ENCODE assay signal across 23 cellular contexts in the genomic region with DNA sequence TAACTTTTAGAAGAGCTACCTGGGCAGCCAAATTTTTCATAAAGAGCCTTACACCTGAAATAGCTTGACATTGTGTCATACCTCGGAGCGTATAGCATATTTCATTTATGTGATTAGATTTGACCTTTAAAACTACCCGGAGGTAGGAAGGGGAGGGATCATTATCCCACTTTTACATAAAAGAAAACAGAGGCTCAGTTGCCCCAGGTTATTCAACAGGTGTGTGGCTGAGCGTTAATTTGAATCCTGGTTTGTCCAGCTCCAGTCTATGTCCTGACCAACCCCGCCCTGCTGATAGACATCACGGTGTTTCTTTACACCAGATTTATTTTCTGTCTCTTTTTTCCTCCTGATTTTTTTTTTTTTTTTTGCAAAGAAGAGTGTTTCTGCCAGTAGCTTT. TPM values are rescaled to one million over a fixed set of nuclear protein-coding genes. Genes with fewer than 3 reads are reported as not detected.
DNase-seq lines count a peak whose midpoint lies in the region; ATAC-seq and TF ChIP-seq lines count a peak whose summit lies in the region.
"Had no signal": no experiment of that assay in that cellular context is flagged by ENCODE, and none has a peak within 500 bp of the region (broad histone marks: within the 10 kb centered on the region; RNA-seq: fewer than 3 reads in every experiment).

No MANE protein-coding gene starts in this region.

- H3K4me1 ChIP-seq in GM23338 (ENCODE audit: insufficient read depth) (peaks cover 70% of the 10 kb centered on the region), esophagus muscularis mucosa (peaks cover 41 to 91% (median 87%) of the 10 kb centered on the region in 4 donors), sigmoid colon (peaks cover 0 to 92% (median 68%) of the 10 kb centered on the region in 4 donors)

- no peak for TF ChIP-seq POLR2A in esophagus muscularis mucosa (IDR thresholded peaks at IDR 0.05; ENCODE audit: low read depth)
- no peak for TF ChIP-seq POLR2A in sigmoid colon (IDR thresholded peaks at IDR 0.05)

- H2AFZ ChIP-seq in GM23338 = no peak overlapping the region

- H3K9me3 Mint-ChIP-seq in GM23338 = no peaks in the 10 kb centered on the region
- H3K9me3 Mint-ChIP-seq in activated T-cell treated with anti-CD3 and anti-CD28 coated beads, Interleukin-2, amount 50 U/mL, for 4 hours = peaks cover 4% of the 10 kb centered on the region
- H3K9me3 Mint-ChIP-seq: immature natural killer cell, memory B cell had no signal

- H3K36me3 ChIP-seq in GM23338 (ENCODE audit: insufficient read depth) = no peaks in the 10 kb centered on the region
- H3K36me3 ChIP-seq in esophagus muscularis mucosa = peaks cover 0 to 19% (median 5%) of the 10 kb centered on the region in 4 donors
- H3K36me3 ChIP-seq in sigmoid colon = peaks cover 0 to 19% (median 0%) of the 10 kb centered on the region in 4 donors
- H3K36me3 ChIP-seq: gastrocnemius medialis had no signal

- H3F3A ChIP-seq in GM23338 (replicated peaks; ENCODE audit: low read depth) = no peaks in the 10 kb centered on the region

- H3K4me3 ChIP-seq in GM23338 = no peak overlapping the region
- H3K4me3 ChIP-seq in esophagus muscularis mucosa = no peak overlapping the region
- no peak overlapping the region for H3K4me3 ChIP-seq in sigmoid colon
- H3K4me3 ChIP-seq: gastrocnemius medialis had no signal

- H3K27me3 Mint-ChIP-seq in GM23338 (ENCODE audit: insufficient read depth, low read depth, poor library complexity) = peaks cover 3% of the 10 kb centered on the region
- H3K27me3 Mint-ChIP-seq in activated T-cell treated with anti-CD3 and anti-CD28 coated beads, Interleukin-2, amount 50 U/mL, for 4 hours (ENCODE audit: low read depth) = no peaks in the 10 kb centered on the region
- H3K27me3 Mint-ChIP-seq: activated CD4-positive, alpha-beta T cell treated with anti-CD3 and anti-CD28 coated beads for 36 hours; activated naive CD8-positive, alpha-beta T cell; memory B cell had no signal

- H3K9me3 ChIP-seq in esophagus muscularis mucosa (no peaks in the 10 kb centered on the region), sigmoid colon (no peaks in the 10 kb centered on the region)
- H3K9me3 ChIP-seq: gastrocnemius medialis had no signal

- no peak for ATAC-seq in GM23338
- ATAC-seq in activated T-cell treated with anti-CD3 and anti-CD28 coated beads, Interleukin-2, amount 50 U/mL, for 4 hours = no peak
- ATAC-seq: activated CD4-positive, alpha-beta T cell treated with anti-CD3 and anti-CD28 coated beads for 36 hours; gastrocnemius medialis had no signal

- intact Hi-C loops in esophagus muscularis mucosa (cut with DNase I) (no loop called here), sigmoid colon (cut with DNase I) (no loop called here)

- H3K4me3 Mint-ChIP-seq in GM23338 = no peak overlapping the region
- H3K4me3 Mint-ChIP-seq in activated T-cell treated with anti-CD3 and anti-CD28 coated beads, Interleukin-2, amount 50 U/mL, for 4 hours = no peak overlapping the region
- H3K4me3 Mint-ChIP-seq: activated CD4-positive, alpha-beta T cell treated with anti-CD3 and anti-CD28 coated beads for 36 hours; activated naive CD8-positive, alpha-beta T cell; immature natural killer cell; memory B cell had no signal

- no peak overlapping the region for H3K4me2 ChIP-seq in GM23338
- H3K4me2 ChIP-seq: KMS-11 had no signal

- no peak for TF ChIP-seq CTCF in GM23338 (conservative IDR thresholded peaks at IDR 0.05; ENCODE audit: low read depth in 2 of 2)
- TF ChIP-seq CTCF in esophagus muscularis mucosa (IDR thresholded peaks at IDR 0.05) = no peak
- TF ChIP-seq CTCF in sigmoid colon (IDR thresholded peaks at IDR 0.05) = no peak

- no peak overlapping the region for H3K27ac ChIP-seq in GM23338 (ENCODE audit: low read depth)
- peak overlapping the region; percentile 54 to 72 (median 67) for H3K27ac ChIP-seq in esophagus muscularis mucosa (replicated peaks in 1 of 4)
- H3K27ac ChIP-seq in sigmoid colon = peak overlapping the region in 3 of 4 donors; percentile 33 to 83 (median 72)
- H3K27ac ChIP-seq: KMS-11 had no signal

- peaks cover 80% of the 10 kb centered on the region for H3K4me1 Mint-ChIP-seq in GM23338
- no peaks in the 10 kb centered on the region for H3K4me1 Mint-ChIP-seq in activated T-cell treated with anti-CD3 and anti-CD28 coated beads, Interleukin-2, amount 50 U/mL, for 4 hours (ENCODE audit: low read depth)
- H3K4me1 Mint-ChIP-seq: activated CD4-positive, alpha-beta T cell treated with anti-CD3 and anti-CD28 coated beads for 36 hours; immature natural killer cell; memory B cell had no signal

- DNase-seq in GM23338 (ENCODE audit: low spot score) = no peak
- DNase-seq in NCI-H146 (lab: John Stamatoyannopoulos, UW) = peak; percentile 58
- DNase-seq in esophagus muscularis mucosa (ENCODE audit: extremely low spot score) = no peak
- no peak for DNase-seq in sigmoid colon
- DNase-seq in MV-4-11 (lab: John Stamatoyannopoulos, UW) = no peak
- DNase-seq in superior temporal gyrus (ENCODE audit: extremely low spot score) = no peak
- DNase-seq in activated T-cell treated with anti-CD3 and anti-CD28 coated beads, Interleukin-2, amount 50 U/mL, for 4 hours = no peak
- DNase-seq: activated CD4-positive, alpha-beta T cell treated with anti-CD3 and anti-CD28 coated beads for 36 hours; activated effector memory CD4-positive, alpha-beta T cell treated with Interleukin-2 at 50 U/mL for 16 hours; activated T-cell treated with anti-CD3 and anti-CD28 coated beads for 4 hours; C1 segment of cervical spinal cord; dermis blood vessel endothelial cell; DND-41; gastrocnemius medialis; hippocampal formation; immature natural killer cell; NCI-H1694 treated with DMSO at 0.1 percent for 48 hours; NCI-H226; T-helper 2 cell; trophoblast cell had no signal

- H3K36me3 Mint-ChIP-seq in GM23338 (ENCODE audit: low read depth) = peaks cover 23% of the 10 kb centered on the region
- H3K36me3 Mint-ChIP-seq in activated T-cell treated with anti-CD3 and anti-CD28 coated beads, Interleukin-2, amount 50 U/mL, for 4 hours (ENCODE audit: insufficient read depth) = no peaks in the 10 kb centered on the region
- H3K36me3 Mint-ChIP-seq: activated naive CD8-positive, alpha-beta T cell; immature natural killer cell; memory B cell had no signal

- H3K79me2 ChIP-seq in GM23338 (replicated peaks; ENCODE audit: insufficient read depth) = peaks cover 80% of the 10 kb centered on the region

- peak overlapping the region; percentile 28; the same call in 1 of the 2 replicates for H3K27ac Mint-ChIP-seq in GM23338
- H3K27ac Mint-ChIP-seq: activated CD4-positive, alpha-beta T cell treated with anti-CD3 and anti-CD28 coated beads for 36 hours; activated naive CD8-positive, alpha-beta T cell; immature natural killer cell; memory B cell had no signal

- H3K27me3 ChIP-seq in GM23338 (ENCODE audit: insufficient read depth) (no peaks in the 10 kb centered on the region), esophagus muscularis mucosa (no peaks in the 10 kb centered on the region), sigmoid colon (no peaks in the 10 kb centered on the region)
- H3K27me3 ChIP-seq: gastrocnemius medialis had no signal

- TF ChIP-seq EP300 in esophagus muscularis mucosa (IDR thresholded peaks at IDR 0.05) (no peak), sigmoid colon (IDR thresholded peaks at IDR 0.05) (no peak)

- peaks cover 22% of the 10 kb centered on the region for H4K20me1 ChIP-seq in GM23338 (replicated peaks; ENCODE audit: insufficient read depth)

- 80% methylated on average over 6 of the region's 6 CpGs for WGBS in esophagus muscularis mucosa
- WGBS in sigmoid colon, 2 donors = 24 to 71% methylated on average over 6 of the region's 6 CpGs

- H3K9me2 ChIP-seq in GM23338 (ENCODE audit: insufficient read depth) = no peaks in the 10 kb centered on the region

TF ChIP-seq in GM23338, 12 proteins besides CTCF, POLR2A, EP300 and RAD21 (continues in another document):
- TF ChIP-seq CREB1 (CRISPR knock-in tag; IDR thresholded peaks at IDR 0.05; ENCODE audit: low read depth) (no peak), ZNF114 (CRISPR knock-in tag; IDR thresholded peaks at IDR 0.05) (no peak)
- TF ChIP-seq, protein P1, sequence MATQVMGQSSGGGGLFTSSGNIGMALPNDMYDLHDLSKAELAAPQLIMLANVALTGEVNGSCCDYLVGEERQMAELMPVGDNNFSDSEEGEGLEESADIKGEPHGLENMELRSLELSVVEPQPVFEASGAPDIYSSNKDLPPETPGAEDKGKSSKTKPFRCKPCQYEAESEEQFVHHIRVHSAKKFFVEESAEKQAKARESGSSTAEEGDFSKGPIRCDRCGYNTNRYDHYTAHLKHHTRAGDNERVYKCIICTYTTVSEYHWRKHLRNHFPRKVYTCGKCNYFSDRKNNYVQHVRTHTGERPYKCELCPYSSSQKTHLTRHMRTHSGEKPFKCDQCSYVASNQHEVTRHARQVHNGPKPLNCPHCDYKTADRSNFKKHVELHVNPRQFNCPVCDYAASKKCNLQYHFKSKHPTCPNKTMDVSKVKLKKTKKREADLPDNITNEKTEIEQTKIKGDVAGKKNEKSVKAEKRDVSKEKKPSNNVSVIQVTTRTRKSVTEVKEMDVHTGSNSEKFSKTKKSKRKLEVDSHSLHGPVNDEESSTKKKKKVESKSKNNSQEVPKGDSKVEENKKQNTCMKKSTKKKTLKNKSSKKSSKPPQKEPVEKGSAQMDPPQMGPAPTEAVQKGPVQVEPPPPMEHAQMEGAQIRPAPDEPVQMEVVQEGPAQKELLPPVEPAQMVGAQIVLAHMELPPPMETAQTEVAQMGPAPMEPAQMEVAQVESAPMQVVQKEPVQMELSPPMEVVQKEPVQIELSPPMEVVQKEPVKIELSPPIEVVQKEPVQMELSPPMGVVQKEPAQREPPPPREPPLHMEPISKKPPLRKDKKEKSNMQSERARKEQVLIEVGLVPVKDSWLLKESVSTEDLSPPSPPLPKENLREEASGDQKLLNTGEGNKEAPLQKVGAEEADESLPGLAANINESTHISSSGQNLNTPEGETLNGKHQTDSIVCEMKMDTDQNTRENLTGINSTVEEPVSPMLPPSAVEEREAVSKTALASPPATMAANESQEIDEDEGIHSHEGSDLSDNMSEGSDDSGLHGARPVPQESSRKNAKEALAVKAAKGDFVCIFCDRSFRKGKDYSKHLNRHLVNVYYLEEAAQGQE (IDR thresholded peaks at IDR 0.05; ENCODE audit: unreplicated experiment) = no peak

RNA-seq across cellular contexts. Expression of gene PBX1, which starts 39.7 kb away (rescaled TPM):
- total RNA-seq in GM23338 (2014; rRNA removed; shearing (Covaris generic)) = 84.2 and 104 TPM in 2 replicates
- polyA plus RNA-seq in GM23338 (2016; fragmentation: Nextera tagmentation; extraction: Ambion mirVana) (39.3 and 40.0 TPM in 2 replicates), sigmoid colon (10 to 100 TPM in 2 of 3 donors, 1 to 10 TPM in 1; 6.7 to 18.0 (median 11.4) TPM)
- total RNA-seq in esophagus muscularis mucosa (100 to 1,000 TPM in 2 of 4 donors, 10 to 100 TPM in 2; 89.6 to 138 (median 112) TPM), sigmoid colon (100 to 1,000 TPM; 118 to 168 (median 161) TPM)
- total RNA-seq in activated T-cell treated with anti-CD3 and anti-CD28 coated beads, Interleukin-2, amount 50 U/mL, for 4 hours = under 1 TPM; 0.41 to 0.48 (median 0.47) TPM

Comparison
In these comparisons a context has a peak if more than half of its experiments do, and no peak if none do; other contexts are left out.
1. RNA of gene PBX1, which starts 39.7 kb away (total RNA-seq): 118 to 168 TPM in sigmoid colon, 89.6 to 138 TPM in esophagus muscularis mucosa and 84.2 to 104 TPM in GM23338; 0.41 to 0.48 TPM in activated T-cell treated with anti-CD3 and anti-CD28 coated beads, Interleukin-2, amount 50 U/mL, for 4 hours; every median in the first group is over 10 times any median in the second.